In genomic region chr15:29045717-29046116, GRCh38 we compare ENCODE assay signal across 11 cellular contexts.
DNase-seq lines count a peak whose midpoint lies in the region; ATAC-seq lines count a peak whose summit lies in the region.
"Had no signal": no experiment of that assay in that cellular context is flagged by ENCODE, and none has a peak within 500 bp of the region (broad histone marks: within the 10 kb centered on the region; RNA-seq: fewer than 3 reads in every experiment).

No MANE protein-coding gene starts in this region.

- H3K4me3 Mint-ChIP-seq in activated T-cell treated with anti-CD3 and anti-CD28 coated beads, Interleukin-2, amount 50 U/mL, for 72 hours, result peak overlapping the region; percentile 47 to 48
- H3K4me3 Mint-ChIP-seq in immature natural killer cell, result peak overlapping the region in 3 of 5 donors; percentile 2 to 38 (median 29)
- H3K4me3 Mint-ChIP-seq: dendritic cell treated with granulocyte-macrophage colony-stimulating factor and Interleukin-4, amounts not matched to agents 40 ng/mL and 50 ng/mL, for 4 days had no signal

- peaks cover 0 to 2% of the 10 kb centered on the region in 2 donors for H3K36me3 Mint-ChIP-seq in activated T-cell treated with anti-CD3 and anti-CD28 coated beads, Interleukin-2, amount 50 U/mL, for 72 hours (ENCODE audit: insufficient read depth in 2 of 2)
- H3K36me3 Mint-ChIP-seq in immature natural killer cell, result no peaks in the 10 kb centered on the region

- no peaks in the 10 kb centered on the region for H3K9me3 Mint-ChIP-seq in activated T-cell treated with anti-CD3 and anti-CD28 coated beads, Interleukin-2, amount 50 U/mL, for 72 hours
- no peaks in the 10 kb centered on the region for H3K9me3 Mint-ChIP-seq in immature natural killer cell
- H3K9me3 Mint-ChIP-seq: dendritic cell treated with granulocyte-macrophage colony-stimulating factor and Interleukin-4, amounts not matched to agents 40 ng/mL and 50 ng/mL, for 4 days had no signal

- ATAC-seq in activated T-cell treated with anti-CD3 and anti-CD28 coated beads, Interleukin-2, amount 50 U/mL, for 72 hours (replicated peaks in 1 of 2), result peak; percentile 100

- H3K27me3 Mint-ChIP-seq in activated T-cell treated with anti-CD3 and anti-CD28 coated beads, Interleukin-2, amount 50 U/mL, for 72 hours (ENCODE audit: low read depth), result no peaks in the 10 kb centered on the region
- peaks cover 0 to 2% (median 1%) of the 10 kb centered on the region in 3 donors for H3K27me3 Mint-ChIP-seq in immature natural killer cell (ENCODE audit: low read depth in 3 of 3)
- H3K27me3 Mint-ChIP-seq: dendritic cell treated with granulocyte-macrophage colony-stimulating factor and Interleukin-4, amounts not matched to agents 40 ng/mL and 50 ng/mL, for 4 days had no signal

- H3K4me1 Mint-ChIP-seq in activated T-cell treated with anti-CD3 and anti-CD28 coated beads, Interleukin-2, amount 50 U/mL, for 72 hours (ENCODE audit: low read depth), result peaks cover 49% of the 10 kb centered on the region
- H3K4me1 Mint-ChIP-seq in immature natural killer cell, result peaks cover 69 to 81% of the 10 kb centered on the region in 2 donors

- peak overlapping the region; percentile 82 for H3K27ac Mint-ChIP-seq in activated T-cell treated with anti-CD3 and anti-CD28 coated beads, Interleukin-2, amount 50 U/mL, for 72 hours
- H3K27ac Mint-ChIP-seq in immature natural killer cell, result peak overlapping the region; percentile 65 to 87 (median 82)
- H3K27ac Mint-ChIP-seq: dendritic cell treated with granulocyte-macrophage colony-stimulating factor and Interleukin-4, amounts not matched to agents 40 ng/mL and 50 ng/mL, for 4 days had no signal

- DNase-seq in stimulated activated CD4-positive, alpha-beta T cell treated with anti-CD3 and anti-CD28 coated beads, Interleukin-15, amount 100 ng/mL, for 24 hours, result peak; percentile 39
- no peak for DNase-seq in stimulated activated CD4-positive, alpha-beta T cell treated with anti-CD3 and anti-CD28 coated beads, Interleukin-4, amount 100 ng/mL, for 1 hour
- DNase-seq in activated T-cell treated with anti-CD3 and anti-CD28 coated beads, Interleukin-2, amount 50 U/mL, for 72 hours, result peak; percentile 55 to 57
- DNase-seq in immature natural killer cell (peak in 2 of 3 donors; percentile 19 to 33), COR-L47 (lab: John Stamatoyannopoulos, UW) (no peak), SIG-M5 treated with dmso at 0.1 percent for 504 hours (lab: John Stamatoyannopoulos, UW; ENCODE audit: unreplicated experiment) (no peak), NCI-H146 (lab: John Stamatoyannopoulos, UW) (no peak), NCI-H2107 (lab: John Stamatoyannopoulos, UW) (no peak)
- DNase-seq: NCI-H2029 treated with DMSO at 0.1 percent for 48 hours, SHP77 treated with DMSO at 0.1 percent for 48 hours had no signal

Comparison
In these comparisons a context has a peak if more than half of its experiments do, and no peak if none do; other contexts are left out.
1. DNase-seq: peak in stimulated activated CD4-positive, alpha-beta T cell treated with anti-CD3 and anti-CD28 coated beads, Interleukin-15, amount 100 ng/mL, for 24 hours (single experiment), activated T-cell treated with anti-CD3 and anti-CD28 coated beads, Interleukin-2, amount 50 U/mL, for 72 hours (2 of 2) and immature natural killer cell (2 of 3); none in stimulated activated CD4-positive, alpha-beta T cell treated with anti-CD3 and anti-CD28 coated beads, Interleukin-4, amount 100 ng/mL, for 1 hour (single experiment), COR-L47 (single experiment), SIG-M5 treated with dmso at 0.1 percent for 504 hours (single experiment), NCI-H146 (single experiment) and NCI-H2107 (single experiment).